In the genomic region with DNA sequence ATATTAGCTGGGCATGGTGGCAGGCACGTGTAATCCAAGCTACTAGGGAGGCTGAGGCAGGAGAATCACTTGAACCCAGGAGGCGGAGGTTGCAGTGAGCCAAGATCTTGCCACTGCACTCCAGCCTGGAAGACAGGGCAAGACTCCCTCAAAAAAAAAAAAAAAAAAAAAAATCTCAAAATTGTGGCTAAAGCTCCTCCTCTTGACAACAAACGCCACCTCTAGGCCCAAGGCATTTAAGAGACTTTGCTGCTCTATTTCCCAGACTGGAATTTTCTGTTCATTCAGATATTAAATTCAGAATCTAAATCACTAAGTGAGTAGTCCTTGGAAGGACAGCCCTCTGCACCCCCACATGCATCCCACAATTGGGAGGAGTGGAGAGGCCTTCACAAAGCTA, we compare ENCODE assay signal across 1 cellular context.
TF ChIP-seq lines count a peak whose summit lies in the region.

No MANE protein-coding gene starts in this region.

TF ChIP-seq in K562, 482 proteins besides CTCF, POLR2A, EP300 and RAD21 (continued from another document):
- TF ChIP-seq, protein P1, sequence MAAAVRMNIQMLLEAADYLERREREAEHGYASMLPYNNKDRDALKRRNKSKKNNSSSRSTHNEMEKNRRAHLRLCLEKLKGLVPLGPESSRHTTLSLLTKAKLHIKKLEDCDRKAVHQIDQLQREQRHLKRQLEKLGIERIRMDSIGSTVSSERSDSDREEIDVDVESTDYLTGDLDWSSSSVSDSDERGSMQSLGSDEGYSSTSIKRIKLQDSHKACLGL (CRISPR knock-in tag; IDR thresholded peaks at IDR 0.05; ENCODE audit: borderline replicate concordance, poor library complexity, severe bottlenecking) = no peak
- no peak for TF ChIP-seq BRCA1 (IDR thresholded peaks at IDR 0.05)
- TF ChIP-seq BRCA1 (CRISPR knock-in tag; IDR thresholded peaks at IDR 0.05) = no peak
- TF ChIP-seq ATF1 (CRISPR knock-in tag; IDR thresholded peaks at IDR 0.05) = no peak
- TF ChIP-seq ATF1 (tag; IDR thresholded peaks at IDR 0.05) = no peak
- no peak for TF ChIP-seq MTF1 (CRISPR knock-in tag; IDR thresholded peaks at IDR 0.05; ENCODE audit: borderline replicate concordance)
- TF ChIP-seq ZNF384 (IDR thresholded peaks at IDR 0.05; ENCODE audit: low read depth, low read length) = peak; percentile 68; the same call in 1 of the 2 replicates
